Comparison of ENCODE assay signal across 1 cellular context in genomic region chr12:48198985-48199384, GRCh38.
TF ChIP-seq lines count a peak whose summit lies in the region.

No MANE protein-coding gene starts in this region.

TF ChIP-seq in H1, 55 proteins besides CTCF, POLR2A, EP300 and RAD21 (continued from another document):
- no peak for TF ChIP-seq SIN3A (conservative IDR thresholded peaks at IDR 0.05 in 1 of 2, IDR thresholded peaks at IDR 0.05 in 1 of 2; ENCODE audit: low read depth in 1 of 2, low read length in 2 of 2)
- no peak for TF ChIP-seq TEAD4 (IDR thresholded peaks at IDR 0.05; ENCODE audit: low read depth, low read length)
- no peak for TF ChIP-seq TAF7 (optimal IDR thresholded peaks at IDR 0.05; ENCODE audit: borderline replicate concordance, low read depth, low read length)
- TF ChIP-seq KDM1A (IDR thresholded peaks at IDR 0.05; ENCODE audit: borderline replicate concordance, low read length): no peak
- TF ChIP-seq USF2 (IDR thresholded peaks at IDR 0.05; ENCODE audit: low read length): no peak
